Comparison of ENCODE assay signal across 8 cellular contexts in the genomic region with DNA sequence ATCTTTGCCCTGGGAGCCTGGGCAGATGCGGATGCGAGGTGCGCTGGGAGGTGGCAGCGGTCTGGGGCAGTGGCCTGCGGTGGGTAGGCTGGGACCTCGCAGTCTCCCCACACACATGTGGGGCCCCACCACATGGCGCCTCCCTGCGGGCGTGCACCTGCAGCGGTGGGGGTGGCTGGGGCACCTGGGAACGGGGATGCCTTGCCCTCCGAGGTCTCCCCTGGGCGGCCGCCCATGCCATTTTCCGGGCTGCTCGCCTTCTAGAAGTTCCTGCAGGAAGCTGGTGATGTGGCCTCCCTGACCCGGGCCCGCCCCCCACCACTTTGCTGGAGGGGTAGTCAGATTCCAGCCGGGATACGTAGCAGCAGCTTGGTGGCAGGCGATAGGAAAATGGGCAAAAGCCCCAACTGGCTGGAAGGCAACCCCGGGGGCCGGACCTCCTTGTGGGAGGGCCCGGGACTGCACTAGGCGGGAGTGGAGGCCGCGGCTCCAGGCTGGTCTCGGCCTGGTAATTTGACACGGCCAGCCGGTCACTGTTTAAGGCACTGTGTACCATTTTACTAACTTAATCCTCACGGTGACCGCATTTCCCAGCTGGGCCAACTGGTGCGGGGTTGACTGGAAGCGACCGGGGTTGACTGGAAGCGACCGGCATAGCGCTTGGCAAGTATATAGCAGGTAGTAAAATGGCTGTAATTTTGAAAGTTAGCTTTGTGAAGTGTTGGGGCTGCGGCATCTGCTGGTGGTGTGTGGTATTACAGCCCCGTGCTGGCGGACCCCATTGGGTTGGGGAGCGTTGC. TPM values are rescaled to one million over a fixed set of nuclear protein-coding genes. Genes with fewer than 3 reads are reported as not detected.
DNase-seq lines count a peak whose midpoint lies in the region; ATAC-seq and TF ChIP-seq lines count a peak whose summit lies in the region.

No MANE protein-coding gene starts in this region.

- H3K4me3 Mint-ChIP-seq in natural killer cell, result no peak overlapping the region
- H3K4me3 Mint-ChIP-seq in natural killer cell treated with Interleukin-12 subunit alpha and Interleukin-12 subunit beta and Interleukin-15 and Interleukin-18, amount 100 ng/mL, for 72 hours, result no peak overlapping the region
- H3K4me3 Mint-ChIP-seq in activated naive CD8-positive, alpha-beta T cell treated with anti-CD3 and anti-CD28 coated beads, Interleukin-2, amount 10 ng/mL, durations not matched to agents 7 days and 5 days, result no peak overlapping the region

- POLR2A ChIA-PET in activated naive CD8-positive, alpha-beta T cell treated with anti-CD3 and anti-CD28 coated beads, Interleukin-2, amount 10 ng/mL, durations not matched to agents 7 days and 5 days (lab: Charles Lee), result no interaction called here

- peaks cover 7 to 8% of the 10 kb centered on the region in 2 donors for H3K4me1 Mint-ChIP-seq in natural killer cell
- H3K4me1 Mint-ChIP-seq in natural killer cell treated with Interleukin-12 subunit alpha and Interleukin-12 subunit beta and Interleukin-15 and Interleukin-18, amount 100 ng/mL, for 72 hours (ENCODE audit: low read depth in 2 of 2), result peaks cover 3 to 6% of the 10 kb centered on the region in 2 donors
- peaks cover 2% of the 10 kb centered on the region for H3K4me1 Mint-ChIP-seq in activated naive CD8-positive, alpha-beta T cell treated with anti-CD3 and anti-CD28 coated beads, Interleukin-2, amount 10 ng/mL, durations not matched to agents 7 days and 5 days

- DNase-seq in natural killer cell (no peak), NCI-H446 treated with DMSO at 0.1 percent for 48 hours (lab: John Stamatoyannopoulos, UW) (peak; percentile 11), iPS-NIHi11 (ENCODE audit: low spot score) (peak; percentile 83), midbrain (lab: John Stamatoyannopoulos, UW) (no peak)
- no peak for DNase-seq in natural killer cell treated with Interleukin-12 subunit alpha and Interleukin-12 subunit beta and Interleukin-15 and Interleukin-18, amount 100 ng/mL, for 72 hours (ENCODE audit: low spot score)
- DNase-seq in activated naive CD8-positive, alpha-beta T cell treated with anti-CD3 and anti-CD28 coated beads, Interleukin-2, amount 10 ng/mL, durations not matched to agents 7 days and 5 days, result peak; percentile 58
- DNase-seq in stimulated activated CD4-positive, alpha-beta T cell treated with anti-CD3 and anti-CD28 coated beads, Interleukin-4, amount 100 ng/mL, for 48 hours (ENCODE audit: low read depth in 2 of 2), result peak; percentile 17 to 28

- H3K9me3 Mint-ChIP-seq in natural killer cell, result no peaks in the 10 kb centered on the region
- no peaks in the 10 kb centered on the region for H3K9me3 Mint-ChIP-seq in natural killer cell treated with Interleukin-12 subunit alpha and Interleukin-12 subunit beta and Interleukin-15 and Interleukin-18, amount 100 ng/mL, for 72 hours
- no peaks in the 10 kb centered on the region for H3K9me3 Mint-ChIP-seq in activated naive CD8-positive, alpha-beta T cell treated with anti-CD3 and anti-CD28 coated beads, Interleukin-2, amount 10 ng/mL, durations not matched to agents 7 days and 5 days

- H3K27ac Mint-ChIP-seq in natural killer cell, result no peak overlapping the region
- no peak overlapping the region for H3K27ac Mint-ChIP-seq in natural killer cell treated with Interleukin-12 subunit alpha and Interleukin-12 subunit beta and Interleukin-15 and Interleukin-18, amount 100 ng/mL, for 72 hours
- H3K27ac Mint-ChIP-seq in activated naive CD8-positive, alpha-beta T cell treated with anti-CD3 and anti-CD28 coated beads, Interleukin-2, amount 10 ng/mL, durations not matched to agents 7 days and 5 days, result no peak overlapping the region

- ATAC-seq in natural killer cell, result no peak
- ATAC-seq in natural killer cell treated with Interleukin-12 subunit alpha and Interleukin-12 subunit beta and Interleukin-15 and Interleukin-18, amount 100 ng/mL, for 72 hours, result no peak
- ATAC-seq in activated naive CD8-positive, alpha-beta T cell treated with anti-CD3 and anti-CD28 coated beads, Interleukin-2, amount 10 ng/mL, durations not matched to agents 7 days and 5 days (ENCODE audit: low read depth), result no peak
- ATAC-seq in GM19467 (IDR thresholded peaks at IDR 0.05; ENCODE audit: unreplicated experiment), result no peak

- H3K36me3 Mint-ChIP-seq in natural killer cell, result no peaks in the 10 kb centered on the region
- H3K36me3 Mint-ChIP-seq in natural killer cell treated with Interleukin-12 subunit alpha and Interleukin-12 subunit beta and Interleukin-15 and Interleukin-18, amount 100 ng/mL, for 72 hours, result no peaks in the 10 kb centered on the region
- no peaks in the 10 kb centered on the region for H3K36me3 Mint-ChIP-seq in activated naive CD8-positive, alpha-beta T cell treated with anti-CD3 and anti-CD28 coated beads, Interleukin-2, amount 10 ng/mL, durations not matched to agents 7 days and 5 days

- intact Hi-C loops in natural killer cell (cut with micrococcal nuclease), result no loop called here

- H3K27me3 Mint-ChIP-seq in natural killer cell (ENCODE audit: low read depth in 2 of 2), result peaks cover 0 to 16% of the 10 kb centered on the region in 2 donors
- H3K27me3 Mint-ChIP-seq in natural killer cell treated with Interleukin-12 subunit alpha and Interleukin-12 subunit beta and Interleukin-15 and Interleukin-18, amount 100 ng/mL, for 72 hours, result peaks cover 0 to 3% of the 10 kb centered on the region in 2 donors
- H3K27me3 Mint-ChIP-seq in activated naive CD8-positive, alpha-beta T cell treated with anti-CD3 and anti-CD28 coated beads, Interleukin-2, amount 10 ng/mL, durations not matched to agents 7 days and 5 days, result peaks cover 4% of the 10 kb centered on the region

- peak; percentile 26 for TF ChIP-seq CTCF in natural killer cell (IDR thresholded peaks at IDR 0.05)

RNA-seq across cellular contexts. Expression of gene IGF2BP1, which starts 38.5 kb away (rescaled TPM):
- total RNA-seq in natural killer cell, result not detected
- under 1 TPM in 1 of 2 donors, not detected in 1; 0.55 TPM for total RNA-seq in natural killer cell treated with Interleukin-12 subunit alpha and Interleukin-12 subunit beta and Interleukin-15 and Interleukin-18, amount 100 ng/mL, for 72 hours
- total RNA-seq in activated naive CD8-positive, alpha-beta T cell treated with anti-CD3 and anti-CD28 coated beads, Interleukin-2, amount 10 ng/mL, durations not matched to agents 7 days and 5 days, result not detected

Comparison
In these comparisons a context has a peak if more than half of its experiments do, and no peak if none do; other contexts are left out.
1. DNase-seq: peak in NCI-H446 treated with DMSO at 0.1 percent for 48 hours (single experiment), activated naive CD8-positive, alpha-beta T cell treated with anti-CD3 and anti-CD28 coated beads, Interleukin-2, amount 10 ng/mL, durations not matched to agents 7 days and 5 days (single experiment), iPS-NIHi11 (single experiment) and stimulated activated CD4-positive, alpha-beta T cell treated with anti-CD3 and anti-CD28 coated beads, Interleukin-4, amount 100 ng/mL, for 48 hours (2 of 2); none in natural killer cell (single experiment), natural killer cell treated with Interleukin-12 subunit alpha and Interleukin-12 subunit beta and Interleukin-15 and Interleukin-18, amount 100 ng/mL, for 72 hours (single experiment) and midbrain (single experiment).